ENCODE assay signal across 16 cellular contexts in the genomic region with DNA sequence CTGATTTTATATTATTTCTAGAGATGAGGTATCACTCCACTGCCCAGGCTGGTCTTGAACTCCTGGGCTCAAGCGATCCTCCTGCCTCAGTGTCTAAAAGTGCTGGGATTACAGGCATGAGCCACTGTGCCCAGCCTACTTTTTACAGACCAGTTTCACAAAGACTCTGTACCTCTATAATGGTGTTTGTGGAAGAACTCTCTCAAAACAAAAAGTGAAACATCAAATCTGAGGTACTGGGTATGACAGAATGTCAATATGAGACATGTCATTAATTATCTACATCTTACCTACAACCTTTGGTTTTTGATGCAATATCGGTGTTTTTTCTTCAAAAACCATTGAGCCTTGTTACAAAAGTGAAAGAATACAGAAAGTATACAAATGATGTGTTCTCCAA.
"Had no signal": no experiment of that assay in that cellular context is flagged by ENCODE, and none has a peak within 500 bp of the region (broad histone marks: within the 10 kb centered on the region; RNA-seq: fewer than 3 reads in every experiment).

No MANE protein-coding gene starts in this region.

- H3K4me3 Mint-ChIP-seq: activated CD8-positive, alpha-beta T cell treated with anti-CD3 and anti-CD28 coated beads for 36 hours; activated naive CD4-positive, alpha-beta T cell treated with anti-CD3 and anti-CD28 coated beads, Interleukin-2, amount 50 U/mL, for 24 hours; activated T-cell treated with anti-CD3 and anti-CD28 coated beads, Interleukin-2, amount 50 U/mL, for 4 hours; naive thymus-derived CD4-positive, alpha-beta T cell; WTC11 had no signal

- H3K9me3 ChIP-seq: adrenal gland, left lung, pancreas, stomach, testis had no signal

- DNase-seq: activated CD4-positive, alpha-beta T cell treated with anti-CD3 and anti-CD28 coated beads for 4 hours; activated CD8-positive, alpha-beta T cell treated with anti-CD3 and anti-CD28 coated beads for 36 hours; activated effector memory CD4-positive, alpha-beta T cell treated with anti-CD3 and anti-CD28 coated beads, Interleukin-2, amount 50 U/mL, for 16 hours; activated T-cell treated with anti-CD3 and anti-CD28 coated beads, Interleukin-2, amount 50 U/mL, for 4 hours; adrenal gland; hippocampal formation; left lung; mammary epithelial cell; naive thymus-derived CD4-positive, alpha-beta T cell; pancreas; stimulated activated CD4-positive, alpha-beta T cell treated with anti-CD3 and anti-CD28 coated beads, Interleukin-1b, Interleukin-23, amount 100 ng/mL, for 48 hours; stomach; testis had no signal

- H3K4me3 ChIP-seq: adrenal gland, left lung, pancreas, stomach, testis had no signal

- H3K4me1 ChIP-seq: adrenal gland, left lung, pancreas, stomach, testis had no signal

- H3K27me3 ChIP-seq: adrenal gland, left lung, pancreas, stomach, testis had no signal

- H3K9me3 Mint-ChIP-seq: activated CD8-positive, alpha-beta T cell treated with anti-CD3 and anti-CD28 coated beads for 36 hours; activated naive CD4-positive, alpha-beta T cell treated with anti-CD3 and anti-CD28 coated beads, Interleukin-2, amount 50 U/mL, for 24 hours; activated T-cell treated with anti-CD3 and anti-CD28 coated beads, Interleukin-2, amount 50 U/mL, for 4 hours; naive thymus-derived CD4-positive, alpha-beta T cell; WTC11 had no signal

- H3K36me3 ChIP-seq: adrenal gland, left lung, pancreas, stomach had no signal

- H3K27ac ChIP-seq: adrenal gland, left lung, pancreas, stomach, testis had no signal

- H3K4me1 Mint-ChIP-seq: activated naive CD4-positive, alpha-beta T cell treated with anti-CD3 and anti-CD28 coated beads, Interleukin-2, amount 50 U/mL, for 24 hours had no signal

- H3K27ac Mint-ChIP-seq: activated CD8-positive, alpha-beta T cell treated with anti-CD3 and anti-CD28 coated beads for 36 hours; activated naive CD4-positive, alpha-beta T cell treated with anti-CD3 and anti-CD28 coated beads, Interleukin-2, amount 50 U/mL, for 24 hours; naive thymus-derived CD4-positive, alpha-beta T cell had no signal

- ATAC-seq: activated CD8-positive, alpha-beta T cell treated with anti-CD3 and anti-CD28 coated beads for 36 hours; activated T-cell treated with anti-CD3 and anti-CD28 coated beads, Interleukin-2, amount 50 U/mL, for 4 hours; left lung; naive thymus-derived CD4-positive, alpha-beta T cell; pancreas; sciatic nerve; WTC11 had no signal

- H3K27me3 Mint-ChIP-seq: activated CD8-positive, alpha-beta T cell treated with anti-CD3 and anti-CD28 coated beads for 36 hours; activated naive CD4-positive, alpha-beta T cell treated with anti-CD3 and anti-CD28 coated beads, Interleukin-2, amount 50 U/mL, for 24 hours; naive thymus-derived CD4-positive, alpha-beta T cell had no signal
